Comparison of ENCODE assay signal across 1 cellular context in genomic region chr7:43791665-43792064, GRCh38.
TF ChIP-seq lines count a peak whose summit lies in the region.

No MANE protein-coding gene starts in this region.

TF ChIP-seq in HepG2, 621 proteins besides CTCF, POLR2A, EP300 and RAD21:
- TF ChIP-seq, protein P1, sequence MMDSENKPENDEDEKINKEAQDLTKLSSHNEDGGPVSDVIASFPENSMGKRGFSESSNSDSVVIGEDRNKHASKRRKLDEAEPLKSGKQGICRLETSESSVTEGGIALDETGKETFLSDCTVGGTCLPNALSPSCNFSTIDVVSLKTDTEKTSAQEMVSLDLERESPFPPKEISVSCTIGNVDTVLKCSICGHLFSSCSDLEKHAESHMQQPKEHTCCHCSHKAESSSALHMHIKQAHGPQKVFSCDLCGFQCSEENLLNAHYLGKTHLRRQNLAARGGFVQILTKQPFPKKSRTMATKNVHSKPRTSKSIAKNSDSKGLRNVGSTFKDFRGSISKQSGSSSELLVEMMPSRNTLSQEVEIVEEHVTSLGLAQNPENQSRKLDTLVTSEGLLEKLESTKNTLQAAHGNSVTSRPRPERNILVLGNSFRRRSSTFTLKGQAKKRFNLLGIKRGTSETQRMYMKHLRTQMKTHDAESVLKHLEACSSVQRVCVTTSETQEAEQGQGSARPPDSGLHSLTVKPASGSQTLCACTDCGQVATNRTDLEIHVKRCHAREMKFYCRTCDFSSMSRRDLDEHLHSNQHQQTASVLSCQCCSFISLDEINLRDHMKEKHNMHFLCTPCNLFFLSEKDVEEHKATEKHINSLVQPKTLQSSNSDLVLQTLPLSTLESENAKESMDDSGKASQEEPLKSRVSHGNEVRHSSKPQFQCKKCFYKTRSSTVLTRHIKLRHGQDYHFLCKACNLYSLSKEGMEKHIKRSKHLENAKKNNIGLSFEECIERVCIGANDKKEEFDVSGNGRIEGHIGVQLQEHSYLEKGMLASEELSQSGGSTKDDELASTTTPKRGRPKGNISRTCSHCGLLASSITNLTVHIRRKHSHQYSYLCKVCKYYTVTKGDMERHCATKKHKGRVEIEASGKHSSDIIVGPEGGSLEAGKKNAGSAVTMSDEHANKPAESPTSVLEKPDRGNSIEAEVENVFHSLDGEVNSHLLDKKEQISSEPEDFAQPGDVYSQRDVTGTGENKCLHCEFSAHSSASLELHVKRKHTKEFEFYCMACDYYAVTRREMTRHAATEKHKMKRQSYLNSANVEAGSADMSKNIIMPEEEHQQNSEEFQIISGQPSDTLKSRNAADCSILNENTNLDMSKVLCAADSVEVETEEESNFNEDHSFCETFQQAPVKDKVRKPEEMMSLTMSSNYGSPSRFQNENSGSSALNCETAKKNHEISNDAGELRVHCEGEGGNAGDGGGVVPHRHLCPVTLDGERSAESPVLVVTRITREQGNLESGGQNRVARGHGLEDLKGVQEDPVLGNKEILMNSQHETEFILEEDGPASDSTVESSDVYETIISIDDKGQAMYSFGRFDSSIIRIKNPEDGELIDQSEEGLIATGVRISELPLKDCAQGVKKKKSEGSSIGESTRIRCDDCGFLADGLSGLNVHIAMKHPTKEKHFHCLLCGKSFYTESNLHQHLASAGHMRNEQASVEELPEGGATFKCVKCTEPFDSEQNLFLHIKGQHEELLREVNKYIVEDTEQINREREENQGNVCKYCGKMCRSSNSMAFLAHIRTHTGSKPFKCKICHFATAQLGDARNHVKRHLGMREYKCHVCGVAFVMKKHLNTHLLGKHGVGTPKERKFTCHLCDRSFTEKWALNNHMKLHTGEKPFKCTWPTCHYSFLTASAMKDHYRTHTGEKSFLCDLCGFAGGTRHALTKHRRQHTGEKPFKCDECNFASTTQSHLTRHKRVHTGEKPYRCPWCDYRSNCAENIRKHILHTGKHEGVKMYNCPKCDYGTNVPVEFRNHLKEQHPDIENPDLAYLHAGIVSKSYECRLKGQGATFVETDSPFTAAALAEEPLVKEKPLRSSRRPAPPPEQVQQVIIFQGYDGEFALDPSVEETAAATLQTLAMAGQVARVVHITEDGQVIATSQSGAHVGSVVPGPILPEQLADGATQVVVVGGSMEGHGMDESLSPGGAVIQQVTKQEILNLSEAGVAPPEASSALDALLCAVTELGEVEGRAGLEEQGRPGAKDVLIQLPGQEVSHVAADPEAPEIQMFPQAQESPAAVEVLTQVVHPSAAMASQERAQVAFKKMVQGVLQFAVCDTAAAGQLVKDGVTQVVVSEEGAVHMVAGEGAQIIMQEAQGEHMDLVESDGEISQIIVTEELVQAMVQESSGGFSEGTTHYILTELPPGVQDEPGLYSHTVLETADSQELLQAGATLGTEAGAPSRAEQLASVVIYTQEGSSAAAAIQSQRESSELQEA (CRISPR knock-in tag; IDR thresholded peaks at IDR 0.05; ENCODE audit: not compliant biosample characterization): no peak
- TF ChIP-seq ZNF264 (CRISPR knock-in tag; IDR thresholded peaks at IDR 0.05): no peak
- no peak for TF ChIP-seq ZSCAN22 (CRISPR knock-in tag; IDR thresholded peaks at IDR 0.05)
- TF ChIP-seq, protein P2, sequence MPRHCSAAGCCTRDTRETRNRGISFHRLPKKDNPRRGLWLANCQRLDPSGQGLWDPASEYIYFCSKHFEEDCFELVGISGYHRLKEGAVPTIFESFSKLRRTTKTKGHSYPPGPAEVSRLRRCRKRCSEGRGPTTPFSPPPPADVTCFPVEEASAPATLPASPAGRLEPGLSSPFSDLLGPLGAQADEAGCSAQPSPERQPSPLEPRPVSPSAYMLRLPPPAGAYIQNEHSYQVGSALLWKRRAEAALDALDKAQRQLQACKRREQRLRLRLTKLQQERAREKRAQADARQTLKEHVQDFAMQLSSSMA (CRISPR knock-in tag; IDR thresholded peaks at IDR 0.05): no peak
- no peak for TF ChIP-seq GLI4 (CRISPR knock-in tag; IDR thresholded peaks at IDR 0.05; ENCODE audit: borderline replicate concordance)
- no peak for TF ChIP-seq TGIF2 (CRISPR knock-in tag; IDR thresholded peaks at IDR 0.05)
- no peak for TF ChIP-seq ZBTB3 (CRISPR knock-in tag; IDR thresholded peaks at IDR 0.05; ENCODE audit: borderline replicate concordance, low read depth)
- no peak for TF ChIP-seq ZNF574 (CRISPR knock-in tag; IDR thresholded peaks at IDR 0.05)
- TF ChIP-seq, protein P3, sequence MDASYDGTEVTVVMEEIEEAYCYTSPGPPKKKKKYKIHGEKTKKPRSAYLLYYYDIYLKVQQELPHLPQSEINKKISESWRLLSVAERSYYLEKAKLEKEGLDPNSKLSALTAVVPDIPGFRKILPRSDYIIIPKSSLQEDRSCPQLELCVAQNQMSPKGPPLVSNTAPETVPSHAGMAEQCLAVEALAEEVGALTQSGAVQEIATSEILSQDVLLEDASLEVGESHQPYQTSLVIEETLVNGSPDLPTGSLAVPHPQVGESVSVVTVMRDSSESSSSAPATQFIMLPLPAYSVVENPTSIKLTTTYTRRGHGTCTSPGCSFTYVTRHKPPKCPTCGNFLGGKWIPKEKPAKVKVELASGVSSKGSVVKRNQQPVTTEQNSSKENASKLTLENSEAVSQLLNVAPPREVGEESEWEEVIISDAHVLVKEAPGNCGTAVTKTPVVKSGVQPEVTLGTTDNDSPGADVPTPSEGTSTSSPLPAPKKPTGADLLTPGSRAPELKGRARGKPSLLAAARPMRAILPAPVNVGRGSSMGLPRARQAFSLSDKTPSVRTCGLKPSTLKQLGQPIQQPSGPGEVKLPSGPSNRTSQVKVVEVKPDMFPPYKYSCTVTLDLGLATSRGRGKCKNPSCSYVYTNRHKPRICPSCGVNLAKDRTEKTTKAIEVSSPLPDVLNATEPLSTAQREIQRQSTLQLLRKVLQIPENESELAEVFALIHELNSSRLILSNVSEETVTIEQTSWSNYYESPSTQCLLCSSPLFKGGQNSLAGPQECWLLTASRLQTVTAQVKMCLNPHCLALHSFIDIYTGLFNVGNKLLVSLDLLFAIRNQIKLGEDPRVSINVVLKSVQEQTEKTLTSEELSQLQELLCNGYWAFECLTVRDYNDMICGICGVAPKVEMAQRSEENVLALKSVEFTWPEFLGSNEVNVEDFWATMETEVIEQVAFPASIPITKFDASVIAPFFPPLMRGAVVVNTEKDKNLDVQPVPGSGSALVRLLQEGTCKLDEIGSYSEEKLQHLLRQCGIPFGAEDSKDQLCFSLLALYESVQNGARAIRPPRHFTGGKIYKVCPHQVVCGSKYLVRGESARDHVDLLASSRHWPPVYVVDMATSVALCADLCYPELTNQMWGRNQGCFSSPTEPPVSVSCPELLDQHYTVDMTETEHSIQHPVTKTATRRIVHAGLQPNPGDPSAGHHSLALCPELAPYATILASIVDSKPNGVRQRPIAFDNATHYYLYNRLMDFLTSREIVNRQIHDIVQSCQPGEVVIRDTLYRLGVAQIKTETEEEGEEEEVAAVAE (CRISPR knock-in tag; IDR thresholded peaks at IDR 0.05; ENCODE audit: borderline replicate concordance): no peak
- TF ChIP-seq RNF219 (CRISPR knock-in tag; IDR thresholded peaks at IDR 0.05): no peak
- TF ChIP-seq ZNF549 (CRISPR knock-in tag; IDR thresholded peaks at IDR 0.05): no peak
- no peak for TF ChIP-seq ZNF496 (CRISPR knock-in tag; IDR thresholded peaks at IDR 0.05; ENCODE audit: insufficient replicate concordance)
- TF ChIP-seq ZNF17 (CRISPR knock-in tag; IDR thresholded peaks at IDR 0.05): no peak
- no peak for TF ChIP-seq ZNF619 (CRISPR knock-in tag; IDR thresholded peaks at IDR 0.05)
